Comparison of ENCODE assay signal across 13 cellular contexts in the genomic region with DNA sequence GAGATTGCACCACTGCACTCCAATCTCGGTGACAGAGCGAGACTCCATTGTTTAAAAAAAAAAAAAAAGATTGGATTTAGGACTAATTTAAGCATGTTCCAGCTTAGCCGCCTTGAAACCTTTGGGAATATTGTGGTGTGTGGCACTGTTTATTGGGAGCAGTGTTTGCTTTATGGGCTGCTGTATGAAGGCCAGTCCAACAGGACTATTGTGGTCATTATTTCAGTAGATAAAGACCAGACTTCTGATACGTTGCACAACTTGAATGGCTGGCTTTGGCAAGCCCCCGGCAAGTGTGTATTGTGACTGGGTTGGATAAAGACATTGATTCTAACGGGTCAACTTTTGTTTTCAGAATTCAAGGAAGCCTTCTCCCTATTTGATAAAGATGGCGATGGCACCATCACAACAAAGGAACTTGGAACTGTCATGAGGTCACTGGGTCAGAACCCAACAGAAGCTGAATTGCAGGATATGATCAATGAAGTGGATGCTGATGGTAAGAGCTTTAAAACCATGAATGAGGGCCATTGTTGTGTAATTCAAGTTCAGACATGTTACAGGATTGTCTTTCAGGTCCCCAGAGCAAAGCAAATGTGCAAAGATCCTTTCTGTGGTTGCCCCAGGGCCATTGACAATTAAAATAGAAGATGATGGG. TPM values are rescaled to one million over a fixed set of nuclear protein-coding genes. Genes with fewer than 3 reads are reported as not detected.
DNase-seq lines count a peak whose midpoint lies in the region; ATAC-seq, FAIRE-seq and TF ChIP-seq lines count a peak whose summit lies in the region.
"Had no signal": no experiment of that assay in that cellular context is flagged by ENCODE, and none has a peak within 500 bp of the region (broad histone marks: within the 10 kb centered on the region; RNA-seq: fewer than 3 reads in every experiment).

No MANE protein-coding gene starts in this region.

- peaks cover 81% of the 10 kb centered on the region for H4K20me1 ChIP-seq in BLaER1
- peaks cover 77% of the 10 kb centered on the region for H4K20me1 ChIP-seq in astrocyte (ENCODE audit: insufficient read depth, low read length)

- no peaks in the 10 kb centered on the region for H3K9me3 ChIP-seq in BLaER1
- no peaks in the 10 kb centered on the region for H3K9me3 ChIP-seq in astrocyte (ENCODE audit: insufficient read depth, low read depth, low read length)
- H3K9me3 ChIP-seq: Caco-2 had no signal

- no peak overlapping the region for H3K4me3 Mint-ChIP-seq in HFFc6
- H3K4me3 Mint-ChIP-seq in astrocyte (ENCODE audit: unreplicated experiment) = no peak overlapping the region
- H3K4me3 Mint-ChIP-seq in naive thymus-derived CD8-positive, alpha-beta T cell = peak overlapping the region; percentile 17 to 99 (median 95)

- H3K9ac ChIP-seq in BLaER1 (peak overlapping the region; percentile 71), astrocyte (ENCODE audit: low read length) (no peak overlapping the region)

- H3K79me2 ChIP-seq in astrocyte (ENCODE audit: insufficient read depth, low read length) = peaks cover 55% of the 10 kb centered on the region

- H3K27ac ChIP-seq in BLaER1 = peak overlapping the region; percentile 78
- H3K27ac ChIP-seq in astrocyte (ENCODE audit: low read depth, low read length) = no peak overlapping the region

- peaks cover 75% of the 10 kb centered on the region for H3K4me1 ChIP-seq in BLaER1
- H3K4me1 ChIP-seq in astrocyte (ENCODE audit: insufficient read depth, low read length) = peaks cover 14% of the 10 kb centered on the region

- H3K9me3 Mint-ChIP-seq in HFFc6 (no peaks in the 10 kb centered on the region), astrocyte (ENCODE audit: unreplicated experiment) (no peaks in the 10 kb centered on the region)
- H3K9me3 Mint-ChIP-seq in naive thymus-derived CD8-positive, alpha-beta T cell = peaks cover 0 to 4% (median 0%) of the 10 kb centered on the region in 9 donors

- H3K4me1 Mint-ChIP-seq in HFFc6 (ENCODE audit: low read depth) (peaks cover 45% of the 10 kb centered on the region), astrocyte (ENCODE audit: low read depth, unreplicated experiment) (peaks cover 17% of the 10 kb centered on the region)
- H3K4me1 Mint-ChIP-seq in naive thymus-derived CD8-positive, alpha-beta T cell = peaks cover 39 to 78% (median 67%) of the 10 kb centered on the region in 4 donors

- FAIRE-seq in astrocyte (lab: Jason Lieb, UNC) (no peak), frontal cortex (lab: Jason Lieb, UNC) (no peak)
- FAIRE-seq: GM19239 had no signal

- H3K36me3 Mint-ChIP-seq in HFFc6 (ENCODE audit: low read depth) (peaks cover 56% of the 10 kb centered on the region), astrocyte (ENCODE audit: low read depth, unreplicated experiment) (peaks cover 19% of the 10 kb centered on the region)
- peaks cover 23 to 75% (median 50%) of the 10 kb centered on the region in 3 donors for H3K36me3 Mint-ChIP-seq in naive thymus-derived CD8-positive, alpha-beta T cell

- peaks cover 58% of the 10 kb centered on the region for H3K36me3 ChIP-seq in BLaER1
- H3K36me3 ChIP-seq in astrocyte (ENCODE audit: insufficient read depth, low read length) = peaks cover 48% of the 10 kb centered on the region

- peak overlapping the region; percentile 49; the same call in 1 of the 2 replicates for H3K27ac Mint-ChIP-seq in HFFc6
- no peak overlapping the region for H3K27ac Mint-ChIP-seq in astrocyte (ENCODE audit: unreplicated experiment)
- peak overlapping the region in 9 of 10 donors; percentile 66 to 99 (median 91) for H3K27ac Mint-ChIP-seq in naive thymus-derived CD8-positive, alpha-beta T cell

- DNase-seq in HFFc6 = no peak
- DNase-seq in astrocyte (ENCODE audit: low read depth) = no peak
- DNase-seq in naive thymus-derived CD8-positive, alpha-beta T cell = no peak
- no peak for DNase-seq in frontal cortex (ENCODE audit: low spot score in 2 of 2)
- DNase-seq in stimulated activated CD4-positive, alpha-beta T cell treated with anti-CD3 and anti-CD28 coated beads, Interleukin-1b, Interleukin-23, amount 100 ng/mL, for 48 hours = no peak
- no peak for DNase-seq in T-helper 9 cell
- DNase-seq: activated effector memory CD4-positive, alpha-beta T cell treated with anti-CD3 and anti-CD28 coated beads, Interleukin-2, amount 50 U/mL, for 16 hours; Caco-2; stimulated activated CD4-positive, alpha-beta T cell treated with anti-CD3 and anti-CD28 coated beads, Interleukin-12 subunit alpha, Interleukin-12 subunit beta, amount 100 ng/mL, for 4 hours; T1000 had no signal

- H3K4me3 ChIP-seq in BLaER1 (peak overlapping the region; percentile 56), astrocyte (ENCODE audit: insufficient read depth, low read depth, low read length) (no peak overlapping the region)

- TF ChIP-seq CTCF in HFFc6 (IDR thresholded peaks at IDR 0.05) (no peak), astrocyte (IDR thresholded peaks at IDR 0.05; ENCODE audit: insufficient read depth, low read depth, low read length) (no peak)

- no peak for ATAC-seq in naive thymus-derived CD8-positive, alpha-beta T cell
- no peak for ATAC-seq in GM21367 (IDR thresholded peaks at IDR 0.05; ENCODE audit: unreplicated experiment)

- H3K4me2 ChIP-seq in BLaER1 (peak overlapping the region; percentile 84), astrocyte (ENCODE audit: low read length) (peak overlapping the region; percentile 90)

- no peak overlapping the region for H2AFZ ChIP-seq in astrocyte (ENCODE audit: low read depth, low read length)

- POLR2A ChIA-PET in naive thymus-derived CD8-positive, alpha-beta T cell (lab: Charles Lee) = interaction anchor here (1.5 to 17.4 kb wide), 3 partner anchors 17 to 296 kb away, joined by 4 to 689 read pairs (median 5); no protein-coding TSS in a partner anchor

- H3K27me3 ChIP-seq in BLaER1 (no peaks in the 10 kb centered on the region), astrocyte (ENCODE audit: insufficient read depth, low read length) (no peaks in the 10 kb centered on the region)

- H3K27me3 Mint-ChIP-seq in HFFc6 (ENCODE audit: insufficient read depth) = peaks cover 4% of the 10 kb centered on the region; the same call in 1 of the 2 replicates
- H3K27me3 Mint-ChIP-seq in astrocyte (ENCODE audit: low read depth, unreplicated experiment) = no peaks in the 10 kb centered on the region
- H3K27me3 Mint-ChIP-seq in naive thymus-derived CD8-positive, alpha-beta T cell = no peaks in the 10 kb centered on the region

RNA-seq across cellular contexts. Expression of a gene that starts 4.2 kb away (rescaled TPM):
- 100 to 1,000 TPM; 333 to 429 (median 403) TPM for total RNA-seq in HFFc6 (2021; fragmentation: NEBNext Ultra II Directional; extraction: Animal tissue kit (Norgen Biotek cat#: 25700))
- total RNA-seq in astrocyte (302 and 347 TPM in 2 replicates), frontal cortex (1,432 TPM)
- 100 to 1,000 TPM; 735 to 757 TPM for total RNA-seq in naive thymus-derived CD8-positive, alpha-beta T cell
- 1,000 to 10,000 TPM; 1,900 to 2,853 (median 2,404) TPM for polyA plus RNA-seq in naive thymus-derived CD8-positive, alpha-beta T cell

Comparison
In these comparisons a context has a peak if more than half of its experiments do, and no peak if none do; other contexts are left out.
1. H3K4me3 Mint-ChIP-seq: peak in naive thymus-derived CD8-positive, alpha-beta T cell (10 of 10); none in HFFc6 (single experiment) and astrocyte (single experiment).